9 cellular contexts compared by ENCODE assay signal in genomic region chr10:116765549-116766162, GRCh38.
DNase-seq lines count a peak whose midpoint lies in the region; ATAC-seq and TF ChIP-seq lines count a peak whose summit lies in the region.
"Had no signal": no experiment of that assay in that cellular context is flagged by ENCODE, and none has a peak within 500 bp of the region (broad histone marks: within the 10 kb centered on the region; RNA-seq: fewer than 3 reads in every experiment).

No MANE protein-coding gene starts in this region.

- no peaks in the 10 kb centered on the region for H3K9me3 ChIP-seq in SU-DHL-6 (ENCODE audit: insufficient read depth, low read length)

- no peak overlapping the region for H2AFZ ChIP-seq in SU-DHL-6 (ENCODE audit: low read depth, low read length, severe bottlenecking)

- no peak overlapping the region for H3K4me3 ChIP-seq in SU-DHL-6 (ENCODE audit: insufficient read depth, low read length, poor library complexity, severe bottlenecking)
- no peak overlapping the region for H3K4me3 ChIP-seq in fibroblast of pulmonary artery (replicated peaks; ENCODE audit: low read depth, low read length)

- H3K36me3 ChIP-seq in SU-DHL-6 (ENCODE audit: low read length): no peaks in the 10 kb centered on the region

- no peaks in the 10 kb centered on the region for H4K20me1 ChIP-seq in SU-DHL-6 (ENCODE audit: low read depth, low read length)

- H3K9ac ChIP-seq in SU-DHL-6 (ENCODE audit: low read length): no peak overlapping the region

- H3K9me2 ChIP-seq in SU-DHL-6 (replicated peaks; ENCODE audit: insufficient read depth, low read length): no peaks in the 10 kb centered on the region

- no peaks in the 10 kb centered on the region for H3K27me3 ChIP-seq in SU-DHL-6 (ENCODE audit: low read length)

- no peaks in the 10 kb centered on the region for H3K79me2 ChIP-seq in SU-DHL-6 (ENCODE audit: insufficient read depth, low read length)

- ATAC-seq in GM18519 (IDR thresholded peaks at IDR 0.05; ENCODE audit: low FRiP score, unreplicated experiment) (no peak), GM21619 (IDR thresholded peaks at IDR 0.05; ENCODE audit: unreplicated experiment) (no peak), GM21526 (IDR thresholded peaks at IDR 0.05; ENCODE audit: low FRiP score, unreplicated experiment) (no peak)

- DNase-seq in activated effector memory CD4-positive, alpha-beta T cell treated with anti-CD3 and anti-CD28 coated beads, Interleukin-2, amount 50 U/mL, for 16 hours: peak; percentile 75
- DNase-seq in activated effector memory CD4-positive, alpha-beta T cell treated with Interleukin-2 at 50 U/mL for 16 hours: no peak
- DNase-seq in fibroblast of pulmonary artery (ENCODE audit: low read depth): no peak
- DNase-seq in stimulated activated CD8-positive, alpha-beta memory T cell treated with anti-CD3 and anti-CD28 coated beads, Interleukin-4, amount 100 ng/mL, for 48 hours: peak; percentile 66
- DNase-seq: NCI-H187 treated with DMSO at 0.1 percent for 48 hours had no signal

- TF ChIP-seq CTCF in SU-DHL-6 (IDR thresholded peaks at IDR 0.05; ENCODE audit: insufficient read depth, low read length, poor library complexity, severe bottlenecking): peak; percentile 18
- peak; percentile 26 for TF ChIP-seq CTCF in fibroblast of pulmonary artery (IDR thresholded peaks at IDR 0.05; ENCODE audit: low read length, missing control alignments)

- H3F3A ChIP-seq in SU-DHL-6 (ENCODE audit: insufficient read depth): no peaks in the 10 kb centered on the region

- no peak overlapping the region for H3K27ac ChIP-seq in SU-DHL-6 (ENCODE audit: low read depth, low read length)

- H3K4me2 ChIP-seq in SU-DHL-6 (ENCODE audit: low read depth, low read length, poor library complexity, severe bottlenecking): no peak overlapping the region

Comparison
In these comparisons a context has a peak if more than half of its experiments do, and no peak if none do; other contexts are left out.
1. DNase-seq: peak in activated effector memory CD4-positive, alpha-beta T cell treated with anti-CD3 and anti-CD28 coated beads, Interleukin-2, amount 50 U/mL, for 16 hours (single experiment) and stimulated activated CD8-positive, alpha-beta memory T cell treated with anti-CD3 and anti-CD28 coated beads, Interleukin-4, amount 100 ng/mL, for 48 hours (single experiment); none in activated effector memory CD4-positive, alpha-beta T cell treated with Interleukin-2 at 50 U/mL for 16 hours (single experiment) and fibroblast of pulmonary artery (single experiment).